Comparison of ENCODE assay signal across 8 cellular contexts in genomic region chr17:47531228-47531820, GRCh38. TPM values are rescaled to one million over a fixed set of nuclear protein-coding genes. Genes with fewer than 3 reads are reported as not detected.
A peak's percentile ranks its signal among the peaks of the same experiment; 100 is the strongest.
DNase-seq lines count a peak whose midpoint lies in the region; ATAC-seq and TF ChIP-seq lines count a peak whose summit lies in the region.
"Not testable (repeated sequence)": the region's sequence is repeated elsewhere in the genome, so short reads cannot be mapped to it uniquely, and the experiment has no call there.

No MANE protein-coding gene starts in this region.

- not testable (repeated sequence) for H3K4me1 ChIP-seq in mucosa of rectum (ENCODE audit: control insufficient read depth in 2 of 2, insufficient read depth in 2 of 2, low read length in 2 of 2)

- not testable (repeated sequence) for TF ChIP-seq CTCF in fibroblast of the aortic adventitia (IDR thresholded peaks at IDR 0.05; ENCODE audit: insufficient read depth, low read length)

- H3K4me3 ChIP-seq in fibroblast of the aortic adventitia (ENCODE audit: low read depth, low read length) = peak overlapping the region; percentile 72
- peak overlapping the region; percentile 65 to 69 for H3K4me3 ChIP-seq in mucosa of rectum (ENCODE audit: low read length in 2 of 2)

- H3K27ac Mint-ChIP-seq in stimulated activated memory B cell treated with anti-CD40 and anti-IgM and Interleukin-4, amounts not matched to agents 10 μg/mL and 1 μg/mL and 100 μg/mL, for 72 hours = peak overlapping the region; percentile 87

- H3K36me3 ChIP-seq in mucosa of rectum (ENCODE audit: control insufficient read depth in 2 of 2, insufficient read depth in 2 of 2, low read length in 2 of 2) = not testable (repeated sequence)

- H3K27me3 Mint-ChIP-seq in stimulated activated memory B cell treated with anti-CD40 and anti-IgM and Interleukin-4, amounts not matched to agents 10 μg/mL and 1 μg/mL and 100 μg/mL, for 72 hours = not testable (repeated sequence)

- not testable (repeated sequence) for H3K36me3 Mint-ChIP-seq in stimulated activated memory B cell treated with anti-CD40 and anti-IgM and Interleukin-4, amounts not matched to agents 10 μg/mL and 1 μg/mL and 100 μg/mL, for 72 hours

- not testable (repeated sequence) for H3K9me3 Mint-ChIP-seq in stimulated activated memory B cell treated with anti-CD40 and anti-IgM and Interleukin-4, amounts not matched to agents 10 μg/mL and 1 μg/mL and 100 μg/mL, for 72 hours

- not testable (repeated sequence) for H3K9me3 ChIP-seq in mucosa of rectum (ENCODE audit: control insufficient read depth in 2 of 2, low read length in 2 of 2)

- H3K27me3 ChIP-seq in mucosa of rectum (ENCODE audit: control insufficient read depth in 2 of 2, insufficient read depth in 2 of 2, low read length in 2 of 2) = not testable (repeated sequence)

- ATAC-seq in GM21367 (IDR thresholded peaks at IDR 0.05; ENCODE audit: unreplicated experiment) (peak; percentile 25), HG03159 (IDR thresholded peaks at IDR 0.05; ENCODE audit: unreplicated experiment) (peak; percentile 40)
- peak; percentile 73 for ATAC-seq in stimulated activated memory B cell treated with anti-CD40 and anti-IgM and Interleukin-4, amounts not matched to agents 10 μg/mL and 1 μg/mL and 100 μg/mL, for 72 hours

- peak overlapping the region in 1 of 2 donors; percentile 77 for H3K9ac ChIP-seq in mucosa of rectum (ENCODE audit: low read depth in 1 of 2, low read length in 2 of 2)

- H3K4me1 Mint-ChIP-seq in stimulated activated memory B cell treated with anti-CD40 and anti-IgM and Interleukin-4, amounts not matched to agents 10 μg/mL and 1 μg/mL and 100 μg/mL, for 72 hours = peaks cover 16% of the 10 kb centered on the region

- peak overlapping the region; percentile 89 for H3K4me3 Mint-ChIP-seq in stimulated activated memory B cell treated with anti-CD40 and anti-IgM and Interleukin-4, amounts not matched to agents 10 μg/mL and 1 μg/mL and 100 μg/mL, for 72 hours

- peak; percentile 52 for DNase-seq in D341Med (ENCODE audit: low spot score)
- peak; percentile 27 for DNase-seq in RPMI8226
- peak; percentile 0 for DNase-seq in activated gamma-delta T cell treated with anti-CD3 and anti-CD28 coated beads, Interleukin-2, amount 50 U/mL, for 16 hours (ENCODE audit: low read depth)
- not testable (repeated sequence) for DNase-seq in fibroblast of the aortic adventitia (ENCODE audit: low read depth)

- H3K27ac ChIP-seq in mucosa of rectum (ENCODE audit: low read depth in 2 of 2, low read length in 2 of 2) = peak overlapping the region; percentile 84 to 87

RNA-seq across cellular contexts. Expression of gene NPEPPS, which starts 0.4 kb away (rescaled TPM):
- 106 and 299 TPM in 2 replicates for total RNA-seq in fibroblast of the aortic adventitia (ENCODE audit: low replicate concordance)
